Comparison of ENCODE assay signal across 1 cellular context in the genomic region with DNA sequence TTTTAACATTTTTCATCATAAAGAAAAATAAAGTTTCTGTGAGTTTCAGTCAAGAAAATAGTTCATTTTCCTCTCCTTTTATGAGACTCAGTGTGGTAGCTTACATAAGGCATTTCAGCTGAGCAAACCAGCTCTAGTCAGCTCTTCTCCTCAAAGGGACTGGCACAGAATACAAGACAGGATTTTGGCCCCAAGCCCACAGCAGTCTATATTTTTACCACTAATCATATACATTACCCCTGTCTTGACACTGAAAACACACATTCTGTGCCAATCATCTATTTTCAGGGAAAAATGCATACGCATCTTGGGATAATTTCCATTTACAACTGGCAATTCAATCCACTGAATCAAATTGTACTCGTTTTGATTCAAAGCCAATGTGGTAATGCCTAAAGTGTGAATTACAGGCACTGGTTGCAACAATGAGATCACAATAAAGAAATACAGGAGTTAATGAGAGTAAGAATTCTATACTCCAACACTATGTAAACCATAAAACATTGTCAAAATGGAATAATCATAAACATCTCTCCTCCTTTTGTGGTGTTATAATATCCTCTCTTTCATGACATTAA.
TF ChIP-seq lines count a peak whose summit lies in the region.

No MANE protein-coding gene starts in this region.

TF ChIP-seq in SK-N-SH treated with all-trans-retinoic acid at 6 μM for 48 hours, 23 proteins besides CTCF, POLR2A, EP300 and RAD21 (continued from another document):
- TF ChIP-seq TSHZ2 (CRISPR knock-in tag; IDR thresholded peaks at IDR 0.05) (no peak), ARNTL (CRISPR knock-in tag; IDR thresholded peaks at IDR 0.05; ENCODE audit: borderline replicate concordance, low read depth) (no peak), ZNF70 (CRISPR knock-in tag; IDR thresholded peaks at IDR 0.05) (no peak), ISL1 (CRISPR knock-in tag; IDR thresholded peaks at IDR 0.05) (no peak)
- TF ChIP-seq, protein P1, sequence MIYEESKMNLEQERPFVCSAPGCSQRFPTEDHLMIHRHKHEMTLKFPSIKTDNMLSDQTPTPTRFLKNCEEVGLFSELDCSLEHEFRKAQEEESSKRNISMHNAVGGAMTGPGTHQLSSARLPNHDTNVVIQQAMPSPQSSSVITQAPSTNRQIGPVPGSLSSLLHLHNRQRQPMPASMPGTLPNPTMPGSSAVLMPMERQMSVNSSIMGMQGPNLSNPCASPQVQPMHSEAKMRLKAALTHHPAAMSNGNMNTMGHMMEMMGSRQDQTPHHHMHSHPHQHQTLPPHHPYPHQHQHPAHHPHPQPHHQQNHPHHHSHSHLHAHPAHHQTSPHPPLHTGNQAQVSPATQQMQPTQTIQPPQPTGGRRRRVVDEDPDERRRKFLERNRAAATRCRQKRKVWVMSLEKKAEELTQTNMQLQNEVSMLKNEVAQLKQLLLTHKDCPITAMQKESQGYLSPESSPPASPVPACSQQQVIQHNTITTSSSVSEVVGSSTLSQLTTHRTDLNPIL (CRISPR knock-in tag; IDR thresholded peaks at IDR 0.05; ENCODE audit: low read depth): no peak
